In the genomic region with DNA sequence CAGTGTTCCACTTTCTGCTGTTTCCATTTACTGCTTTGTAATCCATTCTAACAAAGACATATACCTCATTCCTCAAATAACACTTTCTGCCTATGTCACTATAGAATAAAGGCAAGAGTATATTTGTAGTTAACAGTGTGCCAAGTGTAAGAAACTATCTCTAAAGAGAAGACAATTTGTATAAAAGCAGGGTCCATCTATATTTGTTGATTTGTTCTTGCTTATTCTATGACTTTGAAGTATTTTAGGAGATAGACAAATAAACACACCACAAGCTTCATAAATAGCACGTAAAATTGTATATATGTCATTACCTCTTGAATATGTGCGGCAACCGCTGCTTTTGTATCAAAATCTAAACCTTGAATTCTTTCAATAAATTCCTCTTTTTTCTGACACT, we compare ENCODE assay signal across 13 cellular contexts.
"Had no signal": no experiment of that assay in that cellular context is flagged by ENCODE, and none has a peak within 500 bp of the region (broad histone marks: within the 10 kb centered on the region; RNA-seq: fewer than 3 reads in every experiment).

No MANE protein-coding gene starts in this region.

- H3K4me3 ChIP-seq: esophagus squamous epithelium, lung, upper lobe of left lung had no signal

- ATAC-seq: activated CD8-positive, alpha-beta T cell treated with anti-CD3 and anti-CD28 coated beads, Interleukin-2, amount 10 ng/mL, durations not matched to agents 7 days and 5 days; activated T-cell treated with anti-CD3 and anti-CD28 coated beads, Interleukin-2, amount 50 U/mL, for 4 hours had no signal

- H3K36me3 ChIP-seq: esophagus squamous epithelium had no signal

- H3K27ac ChIP-seq: esophagus squamous epithelium, upper lobe of left lung had no signal

- H3K4me1 ChIP-seq: upper lobe of left lung had no signal

- H3K9me3 ChIP-seq: esophagus squamous epithelium, upper lobe of left lung had no signal

- H3K27me3 ChIP-seq: esophagus squamous epithelium, upper lobe of left lung had no signal

- DNase-seq: activated CD4-positive, alpha-beta T cell treated with anti-CD3 and anti-CD28 coated beads, Interleukin-2, amount 10 ng/mL, durations not matched to agents 7 days and 5 days; activated CD8-positive, alpha-beta memory T cell treated with anti-CD3 and anti-CD28 coated beads, Interleukin-2, amount 50 U/mL, for 4 hours; activated CD8-positive, alpha-beta T cell treated with anti-CD3 and anti-CD28 coated beads, Interleukin-2, amount 10 ng/mL, durations not matched to agents 7 days and 5 days; activated naive CD4-positive, alpha-beta T cell treated with anti-CD3 and anti-CD28 coated beads for 36 hours; activated T-cell treated with anti-CD3 and anti-CD28 coated beads, Interleukin-2, amount 50 U/mL, for 4 hours; aorta; effector CD8-positive, alpha-beta T cell; esophagus squamous epithelium; retina; stimulated activated CD8-positive, alpha-beta memory T cell treated with anti-CD3 and anti-CD28 coated beads, Interleukin-4, amount 100 ng/mL, for 48 hours; stimulated activated naive CD4-positive, alpha-beta T cell treated with Interleukin-2 at 50 U/mL for 16 hours had no signal
